Comparison of ENCODE assay signal across 20 cellular contexts in the genomic region with DNA sequence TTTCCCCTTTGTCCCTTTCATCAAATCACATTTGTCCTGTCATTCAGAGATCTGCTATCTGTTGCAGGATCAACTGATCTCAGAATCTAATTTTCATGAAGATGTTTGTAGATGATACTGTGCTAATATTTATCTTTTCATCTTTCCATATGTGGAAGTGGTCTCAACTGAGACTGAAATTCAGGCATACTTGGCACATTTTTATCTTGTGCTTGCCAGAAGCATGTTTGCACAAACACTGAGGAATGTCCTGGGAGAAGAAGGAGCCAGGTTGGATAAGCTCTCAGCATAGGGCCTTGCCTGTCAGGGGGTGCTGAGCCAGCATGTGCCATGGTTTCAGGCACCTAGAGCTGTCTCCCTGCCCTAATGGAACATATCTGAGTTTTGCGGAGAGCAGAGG. TPM values are rescaled to one million over a fixed set of nuclear protein-coding genes. Genes with fewer than 3 reads are reported as not detected.
DNase-seq lines count a peak whose midpoint lies in the region; ATAC-seq, FAIRE-seq and TF ChIP-seq lines count a peak whose summit lies in the region.
"Had no signal": no experiment of that assay in that cellular context is flagged by ENCODE, and none has a peak within 500 bp of the region (broad histone marks: within the 10 kb centered on the region; RNA-seq: fewer than 3 reads in every experiment).

No MANE protein-coding gene starts in this region.

- no peaks in the 10 kb centered on the region for H3K79me2 ChIP-seq in keratinocyte (ENCODE audit: control insufficient read depth, insufficient read depth, low read length)

- dilution Hi-C loops in keratinocyte (cut with MboI; ENCODE audit: extremely low pct_ligation_motif_present, low sequenced_read_pairs) = no loop called here

- H3K36me3 ChIP-seq in brain microvascular endothelial cell (replicated peaks) = no peaks in the 10 kb centered on the region
- H3K36me3 ChIP-seq in keratinocyte (ENCODE audit: control insufficient read depth in 2 of 2, extremely low read depth in 1 of 2, insufficient read depth in 2 of 2, low read length in 2 of 2) = no peaks in the 10 kb centered on the region
- H3K36me3 ChIP-seq: ascending aorta, gastrocnemius medialis had no signal

- H3K4me3 ChIP-seq in right cardiac atrium (ENCODE audit: low read length) (no peak overlapping the region), brain microvascular endothelial cell (ENCODE audit: low read depth, low read length) (no peak overlapping the region), keratinocyte (ENCODE audit: control insufficient read depth in 2 of 3, extremely low read depth in 1 of 3, insufficient read depth in 2 of 3, low read depth in 1 of 3, low read length in 3 of 3) (no peak overlapping the region)
- H3K4me3 ChIP-seq: ascending aorta, gastrocnemius medialis had no signal

- no peak for ATAC-seq in right cardiac atrium
- no peak for ATAC-seq in Right ventricle myocardium superior (ENCODE audit: poor library complexity)
- ATAC-seq in GM18520 (IDR thresholded peaks at IDR 0.05; ENCODE audit: unreplicated experiment) = no peak
- no peak for ATAC-seq in GM19324 (IDR thresholded peaks at IDR 0.05; ENCODE audit: low FRiP score, unreplicated experiment)
- ATAC-seq: gastrocnemius medialis, T-cell had no signal

- 73% methylated on average over 1 of the region's 1 CpG for WGBS in right cardiac atrium

- intact Hi-C loops in right cardiac atrium (cut with DNase I) = no loop called here
- intact Hi-C loops in Right ventricle myocardium superior (cut with DNase I) = no loop called here

- DNase-seq in right cardiac atrium (peak in 2 of 3 donors; percentile 20 to 47), Right ventricle myocardium superior (no peak), brain microvascular endothelial cell (peak; percentile 45), keratinocyte (ENCODE audit: low read depth, low spot score) (no peak), HCEC 1CT (no peak), DMS153 treated with DMSO at 0.1 percent for 48 hours (lab: John Stamatoyannopoulos, UW; ENCODE audit: unreplicated experiment) (no peak)
- DNase-seq: activated effector memory CD4-positive, alpha-beta T cell treated with anti-CD3 and anti-CD28 coated beads, Interleukin-2, amount 50 U/mL, for 16 hours; CD4-positive, alpha-beta memory T cell; effector CD8-positive, alpha-beta T cell; gastrocnemius medialis; H7; midbrain; NCI-H1930; small intestine; T-cell had no signal

- no peak overlapping the region for H3K27ac ChIP-seq in right cardiac atrium (ENCODE audit: low read length)
- no peak overlapping the region for H3K27ac ChIP-seq in brain microvascular endothelial cell
- no peak overlapping the region for H3K27ac ChIP-seq in keratinocyte (ENCODE audit: control insufficient read depth, insufficient read depth, low read length)
- H3K27ac ChIP-seq: ascending aorta, gastrocnemius medialis, VCaP had no signal

- peak overlapping the region; percentile 67 for H2AFZ ChIP-seq in keratinocyte (ENCODE audit: control insufficient read depth, low read length)

- H3K4me1 ChIP-seq in right cardiac atrium (ENCODE audit: control insufficient read depth, insufficient read depth, low read length) = no peaks in the 10 kb centered on the region
- H3K4me1 ChIP-seq in keratinocyte (ENCODE audit: control insufficient read depth, extremely low read depth, insufficient read depth, low read length) = peaks cover 19% of the 10 kb centered on the region

- in situ Hi-C loops in brain microvascular endothelial cell (cut with HindIII; ENCODE audit: low pct_ligation_motif_present, low sequenced_read_pairs) = loop anchor here (25.0 kb wide), 1 partner anchor 1625 kb away; no protein-coding TSS in a partner anchor

- no peak overlapping the region for H3K9ac ChIP-seq in keratinocyte (ENCODE audit: control insufficient read depth, extremely low read depth, insufficient read depth, low read length)

- H3K9me3 ChIP-seq in right cardiac atrium (ENCODE audit: control insufficient read depth, low read length) = no peaks in the 10 kb centered on the region
- H3K9me3 ChIP-seq in keratinocyte (ENCODE audit: control insufficient read depth, low read depth, low read length) = no peaks in the 10 kb centered on the region
- H3K9me3 ChIP-seq: ascending aorta, gastrocnemius medialis had no signal

- H4K20me1 ChIP-seq in keratinocyte (ENCODE audit: control insufficient read depth, extremely low read depth, insufficient read depth, low read length) = no peaks in the 10 kb centered on the region

- H3K27me3 ChIP-seq in right cardiac atrium (ENCODE audit: control insufficient read depth, insufficient read depth) = no peaks in the 10 kb centered on the region
- H3K27me3 ChIP-seq in brain microvascular endothelial cell (replicated peaks) = no peaks in the 10 kb centered on the region
- H3K27me3 ChIP-seq in keratinocyte (ENCODE audit: control insufficient read depth, extremely low read depth, insufficient read depth, low read length) = no peaks in the 10 kb centered on the region
- H3K27me3 ChIP-seq: ascending aorta, gastrocnemius medialis had no signal

- TF ChIP-seq CTCF in brain microvascular endothelial cell (IDR thresholded peaks at IDR 0.05; ENCODE audit: low read depth, low read length, missing control alignments) = no peak
- no peak for TF ChIP-seq CTCF in keratinocyte (optimal IDR thresholded peaks at IDR 0.05 in 1 of 3, IDR thresholded peaks at IDR 0.05 in 1 of 3, conservative IDR thresholded peaks at IDR 0.05 in 1 of 3; ENCODE audit: extremely low read depth in 1 of 3, insufficient read depth in 2 of 3, low read length in 3 of 3)

- FAIRE-seq in keratinocyte (lab: Jason Lieb, UNC) = peak; percentile 51
- FAIRE-seq: GM12892, small intestine had no signal

- H3K9me1 ChIP-seq in keratinocyte (ENCODE audit: control insufficient read depth, extremely low read depth, insufficient read depth, low read length) = no peaks in the 10 kb centered on the region

- H3K4me2 ChIP-seq in keratinocyte (ENCODE audit: control insufficient read depth, extremely low read depth, insufficient read depth, low read depth, low read length) = peak overlapping the region; percentile 45

RNA-seq across cellular contexts. Expression of a gene that starts 24.5 kb away (rescaled TPM):
- total RNA-seq in right cardiac atrium (100 to 1,000 TPM in 1 of 4 donors, 10 to 100 TPM in 3; 81.0 to 106 (median 93.9) TPM), Right ventricle myocardium superior (115 TPM)
- polyA plus RNA-seq in right cardiac atrium (80.4 TPM), keratinocyte (93.8 to 140 TPM (median 99.7 TPM) in 3 replicates)
- polyA plus RNA-seq in keratinocyte (2011; ENCODE audit: low read depth) = 68.1 TPM
- 83.2 and 134 TPM in 2 replicates for polyA plus RNA-seq in keratinocyte (2011; cell fraction: cytosol; rRNA removed)
- polyA plus RNA-seq in keratinocyte (2011; cell fraction: nucleus; rRNA removed) = 42.3 and 66.3 TPM in 2 replicates
- polyA plus RNA-seq in keratinocyte (2012; ENCODE audit: low replicate concordance) = 100 and 156 TPM in 2 replicates
- 21.5 to 118 TPM (median 82.3 TPM) in 3 replicates for polyA minus RNA-seq in keratinocyte
- 80.8 TPM for polyA minus RNA-seq in keratinocyte (2011; cell fraction: cytosol; rRNA and poly(A)+ RNA removed)
- polyA minus RNA-seq in keratinocyte (2011; cell fraction: nucleus; rRNA and poly(A)+ RNA removed) = 20.9 and 34.6 TPM in 2 replicates

Comparison
In these comparisons a context has a peak if more than half of its experiments do, and no peak if none do; other contexts are left out.
1. DNase-seq: peak in right cardiac atrium (2 of 3) and brain microvascular endothelial cell (single experiment); none in Right ventricle myocardium superior (single experiment), keratinocyte (single experiment), HCEC 1CT (single experiment) and DMS153 treated with DMSO at 0.1 percent for 48 hours (single experiment).